ENCODE assay signal across 8 cellular contexts in genomic region chr12:124713041-124713435, GRCh38.
A peak's percentile ranks its signal among the peaks of the same experiment; 100 is the strongest.
DNase-seq lines count a peak whose midpoint lies in the region; ATAC-seq and TF ChIP-seq lines count a peak whose summit lies in the region.

No MANE protein-coding gene starts in this region.

- no peak overlapping the region for H4K91ac ChIP-seq in H9 (ENCODE audit: insufficient read length, low read depth, low read length)

- H3K4me3 ChIP-seq in right lobe of liver (no peak overlapping the region), vagina (peak overlapping the region; percentile 14 to 19)

- no peak overlapping the region for H3K9ac ChIP-seq in H9 (ENCODE audit: extremely low read depth, insufficient read length, low read length)

- peak overlapping the region; percentile 59 for H3K4me3 Mint-ChIP-seq in activated T-helper 17 cell treated with anti-CD3 and anti-CD28 coated beads, Interleukin-2, amount 50 U/mL, for 72 hours
- no peak overlapping the region for H3K4me3 Mint-ChIP-seq in H9

- no peak overlapping the region for H3K56ac ChIP-seq in H9 (ENCODE audit: insufficient read length, low read depth, low read length)

- no peak for TF ChIP-seq POLR2A in right lobe of liver (IDR thresholded peaks at IDR 0.05)
- no peak for TF ChIP-seq POLR2A in vagina (IDR thresholded peaks at IDR 0.05)

- TF ChIP-seq CTCF in right lobe of liver (IDR thresholded peaks at IDR 0.05), result no peak
- no peak for TF ChIP-seq CTCF in vagina (IDR thresholded peaks at IDR 0.05)
- no peak for TF ChIP-seq CTCF in H9 (conservative IDR thresholded peaks at IDR 0.05)

- peak overlapping the region; percentile 67 to 81 (median 75) for H3K27ac ChIP-seq in right lobe of liver
- peak overlapping the region; percentile 81 for H3K27ac ChIP-seq in vagina
- no peak overlapping the region for H3K27ac ChIP-seq in H9 (ENCODE audit: insufficient read length, low read depth, low read length)

- H3K27ac Mint-ChIP-seq in activated T-helper 17 cell treated with anti-CD3 and anti-CD28 coated beads, Interleukin-2, amount 50 U/mL, for 72 hours, result peak overlapping the region; percentile 77
- H3K27ac Mint-ChIP-seq in H9, result peak overlapping the region in 1 of 3 experiments; percentile 68; a peak in 2 of 7 replicates

- H2BK15ac ChIP-seq in H9 (ENCODE audit: low read depth, low read length), result no peak overlapping the region

- H3T11ph ChIP-seq in H9 (ENCODE audit: low read length), result no peak overlapping the region

- H3K23me2 ChIP-seq in H9 (ENCODE audit: insufficient read length, low read depth, low read length, poor library complexity, severe bottlenecking), result no peaks in the 10 kb centered on the region

- H2BK12ac ChIP-seq in H9 (ENCODE audit: insufficient read length, low read depth, low read length), result no peak overlapping the region

- H3K27me3 Mint-ChIP-seq in activated T-helper 17 cell treated with anti-CD3 and anti-CD28 coated beads, Interleukin-2, amount 50 U/mL, for 72 hours, result no peaks in the 10 kb centered on the region
- no peaks in the 10 kb centered on the region; the same call in 1 of the 2 replicates for H3K27me3 Mint-ChIP-seq in H9 (ENCODE audit: low read depth)

- H3K36me3 ChIP-seq in right lobe of liver (no peaks in the 10 kb centered on the region), vagina (no peaks in the 10 kb centered on the region)

- H3K18ac ChIP-seq in H9 (ENCODE audit: insufficient read length, low read depth, low read length), result no peak overlapping the region

- H3K23ac ChIP-seq in H9 (ENCODE audit: insufficient read length, low read depth, low read length), result no peak overlapping the region

- H3K4me1 ChIP-seq in right lobe of liver, result peaks cover 0 to 5% (median 3%) of the 10 kb centered on the region in 4 donors
- peaks cover 21% of the 10 kb centered on the region for H3K4me1 ChIP-seq in vagina
- no peaks in the 10 kb centered on the region for H3K4me1 ChIP-seq in H9 (ENCODE audit: insufficient read depth, low read length)

- DNase-seq in right lobe of liver (peak in 2 of 3 donors; percentile 67 to 72), vagina (ENCODE audit: extremely low spot score in 2 of 2) (no peak), H9 (no peak), NCI-H1048 (lab: John Stamatoyannopoulos, UW) (no peak)

- peaks cover 9% of the 10 kb centered on the region for H3K36me3 Mint-ChIP-seq in activated T-helper 17 cell treated with anti-CD3 and anti-CD28 coated beads, Interleukin-2, amount 50 U/mL, for 72 hours (ENCODE audit: low read depth)
- H3K36me3 Mint-ChIP-seq in H9 (ENCODE audit: insufficient read depth in 1 of 3, low read depth in 3 of 3), result no peaks in the 10 kb centered on the region

- H3K79me1 ChIP-seq in H9 (ENCODE audit: insufficient read depth, low read depth, low read length, poor library complexity, severe bottlenecking), result no peaks in the 10 kb centered on the region

- ATAC-seq in GM18517 (IDR thresholded peaks at IDR 0.05; ENCODE audit: unreplicated experiment) (peak; percentile 20), HG02759 (IDR thresholded peaks at IDR 0.05; ENCODE audit: unreplicated experiment) (peak; percentile 10), right lobe of liver (peak; percentile 31 to 64 (median 52)), GM19467 (IDR thresholded peaks at IDR 0.05; ENCODE audit: unreplicated experiment) (no peak)
- no peak for ATAC-seq in activated T-helper 17 cell treated with anti-CD3 and anti-CD28 coated beads, Interleukin-2, amount 50 U/mL, for 72 hours (replicated peaks)

- peaks cover 12% of the 10 kb centered on the region for H3K4me1 Mint-ChIP-seq in activated T-helper 17 cell treated with anti-CD3 and anti-CD28 coated beads, Interleukin-2, amount 50 U/mL, for 72 hours
- H3K4me1 Mint-ChIP-seq in H9, result peaks cover 9 to 11% of the 10 kb centered on the region in 2 experiments

- no peak overlapping the region for H3K4me2 ChIP-seq in H9 (ENCODE audit: insufficient read depth, insufficient read length, low read length)

- 87% methylated on average over 8 of the region's 14 CpGs for WGBS in right lobe of liver (ENCODE audit: insufficient coverage, low coverage, low lambda C conversion rate, missing lambda C conversion rate)
- WGBS in H9 (ENCODE audit: extremely low coverage, insufficient read length, low lambda C conversion rate), result no CpG with 5 or more reads among the region's 14 CpGs

- H3K27me3 ChIP-seq in right lobe of liver (no peaks in the 10 kb centered on the region), vagina (no peaks in the 10 kb centered on the region), H9 (ENCODE audit: insufficient read depth, low read length) (no peaks in the 10 kb centered on the region)

- H2BK120ac ChIP-seq in H9 (ENCODE audit: low read depth, low read length, poor library complexity, severe bottlenecking), result no peak overlapping the region

- no peak overlapping the region; the same call in 1 of the 2 replicates for H3K14ac ChIP-seq in H9 (ENCODE audit: insufficient read depth, low read length)

- no peaks in the 10 kb centered on the region for H4K20me1 ChIP-seq in H9 (ENCODE audit: control insufficient read depth, insufficient read depth, insufficient read length)

- H3K79me2 ChIP-seq in H9 (ENCODE audit: insufficient read depth, low read length), result no peaks in the 10 kb centered on the region

- no peak overlapping the region for H2BK20ac ChIP-seq in H9 (ENCODE audit: low read depth, low read length, poor library complexity, severe bottlenecking)

- no peak overlapping the region for H4K8ac ChIP-seq in H9 (replicated peaks; ENCODE audit: insufficient read length, low read depth, low read length)

- H2AK5ac ChIP-seq in H9 (ENCODE audit: insufficient read length, low read length), result no peak overlapping the region

- H3K9me3 ChIP-seq in right lobe of liver, result no peaks in the 10 kb centered on the region
- H3K9me3 ChIP-seq in vagina, result no peaks in the 10 kb centered on the region
- H3K9me3 ChIP-seq in H9 (ENCODE audit: control insufficient read depth, low read depth, low read length), result no peaks in the 10 kb centered on the region

- H3K9me3 Mint-ChIP-seq in activated T-helper 17 cell treated with anti-CD3 and anti-CD28 coated beads, Interleukin-2, amount 50 U/mL, for 72 hours, result no peaks in the 10 kb centered on the region
- H3K9me3 Mint-ChIP-seq in H9, result peaks cover 0 to 3% of the 10 kb centered on the region in 2 experiments; a peak in 2 of 5 replicates

- H2BK5ac ChIP-seq in H9 (ENCODE audit: insufficient read length, low read length), result no peak overlapping the region

- no peak overlapping the region for H2AFZ ChIP-seq in H9 (ENCODE audit: low read length)

- intact Hi-C loops in right lobe of liver (cut with DNase I) (no loop called here), vagina (cut with DNase I) (loop anchor here (10.0 kb wide), 1 partner anchor 52 kb away; no protein-coding TSS in a partner anchor)

- no peak overlapping the region for H3K4ac ChIP-seq in H9 (ENCODE audit: low read depth, low read length)

- H4K5ac ChIP-seq in H9 (ENCODE audit: insufficient read length, low read depth, low read length), result no peak overlapping the region

Comparison
In these comparisons a context has a peak if more than half of its experiments do, and no peak if none do; other contexts are left out.
1. ATAC-seq: peak in GM18517 (single experiment), HG02759 (single experiment) and right lobe of liver (4 of 4); none in activated T-helper 17 cell treated with anti-CD3 and anti-CD28 coated beads, Interleukin-2, amount 50 U/mL, for 72 hours (single experiment) and GM19467 (single experiment).
2. DNase-seq: peak in right lobe of liver (2 of 3); none in vagina (0 of 2), H9 (single experiment) and NCI-H1048 (single experiment).
3. H3K4me3 ChIP-seq: peak in vagina (2 of 2); none in right lobe of liver (0 of 3).